23 cellular contexts compared by ENCODE assay signal in genomic region chr15:51692154-51692553, GRCh38. TPM values are rescaled to one million over a fixed set of nuclear protein-coding genes. Genes with fewer than 3 reads are reported as not detected.
"Had no signal": no experiment of that assay in that cellular context is flagged by ENCODE, and none has a peak within 500 bp of the region (broad histone marks: within the 10 kb centered on the region; RNA-seq: fewer than 3 reads in every experiment).

No MANE protein-coding gene starts in this region.

- H3K9ac ChIP-seq: neural progenitor cell had no signal

- H3K36me3 Mint-ChIP-seq: neural progenitor cell, type B pancreatic cell had no signal

- H3K27me3 ChIP-seq: dorsolateral prefrontal cortex, neural progenitor cell had no signal

- H3K4me1 Mint-ChIP-seq: neural progenitor cell had no signal

- H3K4me2 ChIP-seq: neural progenitor cell had no signal

- H3K4me3 Mint-ChIP-seq: activated CD4-positive, alpha-beta T cell treated with anti-CD3 and anti-CD28 coated beads, Interleukin-2, amount 10 ng/mL, durations not matched to agents 24 days and 14 days; activated CD8-positive, alpha-beta T cell treated with anti-CD3 and anti-CD28 coated beads, Interleukin-2, amount 10 ng/mL, durations not matched to agents 7 days and 5 days; activated naive CD4-positive, alpha-beta T cell treated with anti-CD3 and anti-CD28 coated beads for 36 hours; activated T-cell treated with anti-CD3 and anti-CD28 coated beads, Interleukin-2, amount 50 U/mL, for 24 hours; neural progenitor cell; stimulated activated naive CD8-positive, alpha-beta T cell treated with anti-CD3 and anti-CD28 coated beads, Interleukin-15, amount 100 ng/mL, for 72 hours; type B pancreatic cell had no signal

- H3K27ac ChIP-seq: brain microvascular endothelial cell, epithelial cell of prostate, neural progenitor cell, psoas muscle, skin epidermis had no signal

- H3K4me1 ChIP-seq: neural progenitor cell, psoas muscle had no signal

- ATAC-seq: activated CD8-positive, alpha-beta T cell treated with anti-CD3 and anti-CD28 coated beads, Interleukin-2, amount 10 ng/mL, durations not matched to agents 7 days and 5 days; naive thymus-derived CD4-positive, alpha-beta T cell; psoas muscle; right cardiac atrium; stimulated activated naive CD8-positive, alpha-beta T cell treated with anti-CD3 and anti-CD28 coated beads, Interleukin-15, amount 100 ng/mL, for 72 hours had no signal

- H3K9me3 ChIP-seq: psoas muscle had no signal

- H3K36me3 ChIP-seq: brain microvascular endothelial cell, neural progenitor cell had no signal

- H3K4me3 ChIP-seq: dorsolateral prefrontal cortex, neural progenitor cell, psoas muscle, skin epidermis had no signal

- DNase-seq: activated CD4-positive, alpha-beta T cell treated with anti-CD3 and anti-CD28 coated beads, Interleukin-2, amount 10 ng/mL, durations not matched to agents 24 days and 14 days; activated CD4-positive, CD25-positive, alpha-beta regulatory T cell; activated CD8-positive, alpha-beta T cell treated with anti-CD3 and anti-CD28 coated beads, Interleukin-2, amount 10 ng/mL, durations not matched to agents 7 days and 5 days; activated naive CD4-positive, alpha-beta T cell treated with anti-CD3 and anti-CD28 coated beads for 36 hours; activated T-cell treated with anti-CD3 and anti-CD28 coated beads, Interleukin-2, amount 50 U/mL, for 24 hours; aorta; brain microvascular endothelial cell; central memory CD4-positive, alpha-beta T cell; dorsolateral prefrontal cortex; foreskin fibroblast; mesendoderm; naive thymus-derived CD4-positive, alpha-beta T cell; psoas muscle; right cardiac atrium; stimulated activated naive CD8-positive, alpha-beta T cell treated with anti-CD3 and anti-CD28 coated beads, Interleukin-15, amount 100 ng/mL, for 72 hours had no signal

- FAIRE-seq: colon, TTC549 had no signal

- H3K9me3 Mint-ChIP-seq: activated naive CD4-positive, alpha-beta T cell treated with anti-CD3 and anti-CD28 coated beads for 36 hours; activated T-cell treated with anti-CD3 and anti-CD28 coated beads, Interleukin-2, amount 50 U/mL, for 24 hours; neural progenitor cell; stimulated activated naive CD8-positive, alpha-beta T cell treated with anti-CD3 and anti-CD28 coated beads, Interleukin-15, amount 100 ng/mL, for 72 hours; type B pancreatic cell had no signal

- H2AFZ ChIP-seq: neural progenitor cell had no signal

- H3K27ac Mint-ChIP-seq: activated CD4-positive, alpha-beta T cell treated with anti-CD3 and anti-CD28 coated beads, Interleukin-2, amount 10 ng/mL, durations not matched to agents 24 days and 14 days; activated CD8-positive, alpha-beta T cell treated with anti-CD3 and anti-CD28 coated beads, Interleukin-2, amount 10 ng/mL, durations not matched to agents 7 days and 5 days; activated naive CD4-positive, alpha-beta T cell treated with anti-CD3 and anti-CD28 coated beads for 36 hours; activated T-cell treated with anti-CD3 and anti-CD28 coated beads, Interleukin-2, amount 50 U/mL, for 24 hours; naive thymus-derived CD4-positive, alpha-beta T cell; neural progenitor cell; stimulated activated naive CD8-positive, alpha-beta T cell treated with anti-CD3 and anti-CD28 coated beads, Interleukin-15, amount 100 ng/mL, for 72 hours; type B pancreatic cell had no signal

RNA-seq across cellular contexts. Expression of gene SCG3, which starts 10.9 kb away (rescaled TPM):
- total RNA-seq: activated CD4-positive, alpha-beta T cell treated with anti-CD3 and anti-CD28 coated beads, Interleukin-2, amount 10 ng/mL, durations not matched to agents 24 days and 14 days; activated CD8-positive, alpha-beta T cell treated with anti-CD3 and anti-CD28 coated beads, Interleukin-2, amount 10 ng/mL, durations not matched to agents 7 days and 5 days; activated naive CD4-positive, alpha-beta T cell treated with anti-CD3 and anti-CD28 coated beads for 36 hours; aorta; glomerular endothelial cell; naive thymus-derived CD4-positive, alpha-beta T cell; osteocyte; psoas muscle had no signal
- polyA plus RNA-seq: naive thymus-derived CD4-positive, alpha-beta T cell had no signal
